1 cellular context compared by ENCODE assay signal in the genomic region with DNA sequence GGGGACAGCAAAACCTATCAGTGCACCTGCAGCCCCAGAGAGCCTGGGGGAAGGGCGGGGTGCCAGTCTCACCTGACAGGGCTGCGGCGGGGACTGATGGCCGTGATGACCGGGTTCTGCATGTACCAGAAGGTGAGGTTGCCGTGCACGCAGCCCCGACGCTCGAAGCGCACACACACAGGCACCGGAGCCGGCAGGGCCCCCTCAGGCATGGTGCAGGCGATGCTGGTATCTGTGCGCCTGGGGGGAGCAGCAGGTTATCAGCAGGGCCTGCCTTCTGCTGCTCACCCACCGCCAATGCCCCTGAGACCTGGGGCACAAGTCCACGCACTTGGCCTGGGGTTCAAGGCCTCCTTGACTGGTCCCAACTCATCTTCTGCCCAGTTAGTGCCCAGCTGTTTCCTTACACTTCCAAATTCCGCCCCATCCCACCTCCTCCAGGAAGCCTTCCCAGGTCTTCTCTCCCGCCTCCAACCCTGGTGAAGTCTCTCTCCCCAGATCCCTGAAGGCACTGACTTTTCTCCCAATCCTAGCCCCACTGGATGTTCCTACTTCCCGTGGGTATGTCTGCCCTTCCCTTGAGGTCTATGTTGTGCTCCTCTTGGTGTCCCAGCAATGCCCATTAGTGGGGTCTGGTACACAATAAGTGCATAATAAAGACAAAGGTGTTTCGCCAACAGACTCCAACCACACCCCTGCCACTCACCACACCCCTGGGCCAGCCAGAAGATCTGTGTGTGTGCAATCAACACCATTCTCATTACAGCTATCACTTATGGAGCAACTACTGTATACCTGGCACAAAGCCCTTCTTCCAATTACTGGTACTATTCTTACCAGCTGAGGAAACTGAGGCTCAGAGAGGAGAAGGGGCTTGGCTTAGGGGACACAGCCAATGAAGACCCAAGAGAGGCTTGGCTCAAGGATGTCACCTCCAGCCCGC.
TF ChIP-seq lines count a peak whose summit lies in the region.

No MANE protein-coding gene starts in this region.

TF ChIP-seq in K562, 482 proteins besides CTCF, POLR2A, EP300 and RAD21:
- TF ChIP-seq, protein P1, sequence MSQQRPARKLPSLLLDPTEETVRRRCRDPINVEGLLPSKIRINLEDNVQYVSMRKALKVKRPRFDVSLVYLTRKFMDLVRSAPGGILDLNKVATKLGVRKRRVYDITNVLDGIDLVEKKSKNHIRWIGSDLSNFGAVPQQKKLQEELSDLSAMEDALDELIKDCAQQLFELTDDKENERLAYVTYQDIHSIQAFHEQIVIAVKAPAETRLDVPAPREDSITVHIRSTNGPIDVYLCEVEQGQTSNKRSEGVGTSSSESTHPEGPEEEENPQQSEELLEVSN (IDR thresholded peaks at IDR 0.05; ENCODE audit: borderline replicate concordance in 1 of 2, extremely low read depth in 1 of 2, insufficient read depth in 1 of 2, insufficient read length in 1 of 2, low read depth in 1 of 2, low read length in 1 of 2, poor library complexity in 1 of 2, severe bottlenecking in 1 of 2): no peak
- TF ChIP-seq ZKSCAN8 (CRISPR knock-in tag; IDR thresholded peaks at IDR 0.05) (peak; percentile 91), POLR2G (IDR thresholded peaks at IDR 0.05; ENCODE audit: low read depth, low read length) (0 out of 2 replicates have a peak, but pooled peaks have one; percentile 29), ZFP36 (IDR thresholded peaks at IDR 0.05; ENCODE audit: low read depth, low read length, partially characterized antibody) (peak; percentile 91)
